In genomic region chr19:11480927-11481776, GRCh38 we compare ENCODE assay signal across 8 cellular contexts. TPM values are rescaled to one million over a fixed set of nuclear protein-coding genes. Genes with fewer than 3 reads are reported as not detected.
DNase-seq lines count a peak whose midpoint lies in the region; ATAC-seq, FAIRE-seq and TF ChIP-seq lines count a peak whose summit lies in the region.

TSS of gene ELAVL3 (minus strand) at chr19:11481046. CDS start at chr19:11480608, 438 bp downstream.

- TF ChIP-seq RAD21 in IMR-90 (IDR thresholded peaks at IDR 0.05; ENCODE audit: low read length): no peak

- TF ChIP-seq CTCF in IMR-90 (conservative IDR thresholded peaks at IDR 0.05; ENCODE audit: low read depth, low read length): no peak

- in situ Hi-C loops in IMR-90 (cut with MboI; ENCODE audit: low sequenced_read_pairs): no loop called here

- H4K8ac ChIP-seq in IMR-90 (ENCODE audit: low read depth in 2 of 2, low read length in 2 of 2): no peak within 1 kb of the TSS

- no peaks in the 10 kb centered on the region for H3K9me1 ChIP-seq in IMR-90 (ENCODE audit: insufficient read depth, low read length)

- peak within 1 kb of the TSS in 2 of 3 donors; percentile 36 to 48 for H3K27ac Mint-ChIP-seq in CD4-positive, CD25-positive, alpha-beta regulatory T cell
- H3K27ac Mint-ChIP-seq in activated T-cell treated with anti-CD3 and anti-CD28 coated beads, Interleukin-2, amount 50 U/mL, for 72 hours: no peak within 1 kb of the TSS

- H3K36me3 ChIP-seq in CD4-positive, CD25-positive, alpha-beta regulatory T cell (ENCODE audit: control insufficient read depth, insufficient read depth, low read length): no peaks in the 10 kb centered on the region
- 0 out of 2 replicates have a peak, but pooled peaks cover 2% of the 10 kb centered on the region for H3K36me3 ChIP-seq in IMR-90 (ENCODE audit: control insufficient read depth, insufficient read depth, low read length)

- POLR2A ChIA-PET in IMR-90 (lab: Charles Lee; ENCODE audit: unreplicated experiment): no interaction called here

- H3K4me3 ChIP-seq in CD4-positive, CD25-positive, alpha-beta regulatory T cell (ENCODE audit: low read depth, low read length): no peak within 1 kb of the TSS
- no peak within 1 kb of the TSS; the same call in 1 of the 2 replicates for H3K4me3 ChIP-seq in IMR-90 (ENCODE audit: insufficient read depth, low read depth, low read length)

- H3K4me2 ChIP-seq in IMR-90 (ENCODE audit: low read depth, low read length): peak within 1 kb of the TSS; percentile 43

- no peak within 1 kb of the TSS for H3K56ac ChIP-seq in IMR-90 (ENCODE audit: extremely low read depth, insufficient read depth, low read length)

- no peak within 1 kb of the TSS for H3K27ac ChIP-seq in CD4-positive, CD25-positive, alpha-beta regulatory T cell (ENCODE audit: insufficient read depth, low read length, poor library complexity, severe bottlenecking)
- no peak within 1 kb of the TSS for H3K27ac ChIP-seq in IMR-90 (ENCODE audit: insufficient read depth, low read length)

- no peak within 1 kb of the TSS for H2BK120ac ChIP-seq in IMR-90 (ENCODE audit: low read depth, low read length)

- H3K36me3 Mint-ChIP-seq in CD4-positive, CD25-positive, alpha-beta regulatory T cell: peaks cover 7% of the 10 kb centered on the region
- H3K36me3 Mint-ChIP-seq in activated T-cell treated with anti-CD3 and anti-CD28 coated beads, Interleukin-2, amount 50 U/mL, for 72 hours (ENCODE audit: insufficient read depth in 2 of 2): peaks cover 1% of the 10 kb centered on the region in 2 donors

- TF ChIP-seq POLR2A in IMR-90 (IDR thresholded peaks at IDR 0.05; ENCODE audit: low read depth, low read length): no peak

- BruUV-seq in IMR-90 (replicated peaks; lab: Mats Ljungman, UMichigan): no TSS peak

- no peak within 1 kb of the TSS for H2BK15ac ChIP-seq in IMR-90 (ENCODE audit: low read depth, low read length)

- H2AK5ac ChIP-seq in IMR-90 (ENCODE audit: low read depth, low read length): no peak within 1 kb of the TSS

- WGBS in IMR-90 (ENCODE audit: extremely low coverage in 2 of 2, insufficient read length in 1 of 2), 2 experiments: 16% methylated on average over 19 of the region's 52 CpGs; no CpG with 5 or more reads in 1 of the 2 experiments

- H3K18ac ChIP-seq in IMR-90 (ENCODE audit: low read depth, low read length): no peak within 1 kb of the TSS

- dilution Hi-C loops in IMR-90 (cut with HindIII; ENCODE audit: low sequenced_read_pairs, unreplicated experiment): no loop called here

- no peak within 1 kb of the TSS for H2BK20ac ChIP-seq in IMR-90 (ENCODE audit: low read depth, low read length)

- no peak for FAIRE-seq in GM19239 (lab: Jason Lieb, UNC)

- H3K9me3 ChIP-seq in CD4-positive, CD25-positive, alpha-beta regulatory T cell (ENCODE audit: control insufficient read depth in 2 of 2, low read length in 2 of 2): no peaks in the 10 kb centered on the region
- no peaks in the 10 kb centered on the region for H3K9me3 ChIP-seq in IMR-90 (ENCODE audit: control insufficient read depth, insufficient read depth, low read length)

- no peaks in the 10 kb centered on the region for H3K27me3 ChIP-seq in CD4-positive, CD25-positive, alpha-beta regulatory T cell (ENCODE audit: control insufficient read depth, insufficient read depth, low read length)
- H3K27me3 ChIP-seq in IMR-90 (ENCODE audit: control insufficient read depth, insufficient read depth, low read length): peaks cover 48% of the 10 kb centered on the region

- DNase-seq in CD4-positive, CD25-positive, alpha-beta regulatory T cell: no peak
- DNase-seq in IMR-90: no peak
- DNase-seq in activated T-cell treated with anti-CD3 and anti-CD28 coated beads, Interleukin-2, amount 50 U/mL, for 72 hours: peak in 1 of 2 donors; percentile 34
- peak; percentile 37 for DNase-seq in middle frontal gyrus (ENCODE audit: extremely low spot score, low spot score)
- no peak for DNase-seq in GM19239 (ENCODE audit: insufficient read length, low spot score)

- no peak within 1 kb of the TSS for H4K5ac ChIP-seq in IMR-90 (ENCODE audit: low read depth, low read length)

- no peak within 1 kb of the TSS for H3K14ac ChIP-seq in IMR-90 (replicated peaks; ENCODE audit: low read depth, low read length)

- intact Hi-C loops in IMR-90 (cut with micrococcal nuclease): loop anchor here (5.0 kb wide), 1 partner anchor 344 kb away; no protein-coding TSS in a partner anchor

- no peak within 1 kb of the TSS for H3K23ac ChIP-seq in IMR-90 (ENCODE audit: low read depth, low read length)

- H3K9me3 Mint-ChIP-seq in CD4-positive, CD25-positive, alpha-beta regulatory T cell: peaks cover 0 to 9% (median 0%) of the 10 kb centered on the region in 7 donors
- H3K9me3 Mint-ChIP-seq in activated T-cell treated with anti-CD3 and anti-CD28 coated beads, Interleukin-2, amount 50 U/mL, for 72 hours: no peaks in the 10 kb centered on the region

- no peaks in the 10 kb centered on the region for H4K20me1 ChIP-seq in IMR-90 (ENCODE audit: insufficient read depth, low read length)

- no peak for ATAC-seq in CD4-positive, CD25-positive, alpha-beta regulatory T cell (ENCODE audit: low read depth in 2 of 2)
- ATAC-seq in IMR-90 (ENCODE audit: low read depth) (no peak), GM19397 (IDR thresholded peaks at IDR 0.05; ENCODE audit: unreplicated experiment) (no peak), GM21576 (IDR thresholded peaks at IDR 0.05; ENCODE audit: unreplicated experiment) (no peak), GM18511 (IDR thresholded peaks at IDR 0.05; ENCODE audit: unreplicated experiment) (no peak)
- no peak for ATAC-seq in activated T-cell treated with anti-CD3 and anti-CD28 coated beads, Interleukin-2, amount 50 U/mL, for 72 hours (replicated peaks in 1 of 2)

- peaks cover 44% of the 10 kb centered on the region for H3K27me3 Mint-ChIP-seq in CD4-positive, CD25-positive, alpha-beta regulatory T cell
- H3K27me3 Mint-ChIP-seq in activated T-cell treated with anti-CD3 and anti-CD28 coated beads, Interleukin-2, amount 50 U/mL, for 72 hours (ENCODE audit: low read depth): peaks cover 24% of the 10 kb centered on the region

- H3K9ac ChIP-seq in IMR-90 (ENCODE audit: low read depth, low read length): no peak within 1 kb of the TSS

- CTCF ChIA-PET in IMR-90 (lab: Yijun Ruan, JAX): interaction anchor here (0.8 kb wide), 1 partner anchor 195 kb away, joined by 3 read pairs; no protein-coding TSS in a partner anchor

- H2BK5ac ChIP-seq in IMR-90 (ENCODE audit: low read depth, low read length, poor library complexity, severe bottlenecking): no peak within 1 kb of the TSS

- H3K4me3 Mint-ChIP-seq in CD4-positive, CD25-positive, alpha-beta regulatory T cell: peak within 1 kb of the TSS; percentile 41 to 92 (median 72)
- H3K4me3 Mint-ChIP-seq in activated T-cell treated with anti-CD3 and anti-CD28 coated beads, Interleukin-2, amount 50 U/mL, for 72 hours: peak within 1 kb of the TSS; percentile 84 to 91

- H2AFZ ChIP-seq in IMR-90 (replicated peaks; ENCODE audit: low read length, poor library complexity): peak within 1 kb of the TSS; percentile 81

- no peaks in the 10 kb centered on the region for H3K79me1 ChIP-seq in IMR-90 (ENCODE audit: low read depth in 1 of 2, low read length in 2 of 2)

- H3K4ac ChIP-seq in IMR-90 (ENCODE audit: low read depth, low read length): no peak within 1 kb of the TSS

- peak within 1 kb of the TSS; percentile 61 for H2AK9ac ChIP-seq in IMR-90 (replicated peaks; ENCODE audit: low read depth, low read length, poor library complexity)

- H4K91ac ChIP-seq in IMR-90 (ENCODE audit: insufficient read depth, low read depth, low read length): no peak within 1 kb of the TSS

- peaks cover 0 to 31% (median 13%) of the 10 kb centered on the region in 4 donors for H3K4me1 Mint-ChIP-seq in CD4-positive, CD25-positive, alpha-beta regulatory T cell
- H3K4me1 Mint-ChIP-seq in activated T-cell treated with anti-CD3 and anti-CD28 coated beads, Interleukin-2, amount 50 U/mL, for 72 hours (ENCODE audit: low read depth): peaks cover 25% of the 10 kb centered on the region

- H3K4me1 ChIP-seq in CD4-positive, CD25-positive, alpha-beta regulatory T cell (ENCODE audit: control insufficient read depth, insufficient read depth, low read length, poor library complexity, severe bottlenecking): peaks cover 40% of the 10 kb centered on the region
- H3K4me1 ChIP-seq in IMR-90 (ENCODE audit: control insufficient read depth, insufficient read depth, low read length): peaks cover 2% of the 10 kb centered on the region; the same call in 1 of the 2 replicates

TF ChIP-seq in IMR-90, 13 proteins besides CTCF, POLR2A, EP300 and RAD21 (continues in another document):
- TF ChIP-seq RFX5 (IDR thresholded peaks at IDR 0.05; ENCODE audit: low read depth, low read length) (no peak), MXI1 (IDR thresholded peaks at IDR 0.05; ENCODE audit: borderline replicate concordance, low read depth, low read length) (no peak), NFE2L2 (IDR thresholded peaks at IDR 0.05; ENCODE audit: low read depth, low read length) (no peak), RCOR1 (IDR thresholded peaks at IDR 0.05; ENCODE audit: insufficient replicate concordance, low read length) (no peak), FOS (IDR thresholded peaks at IDR 0.05; ENCODE audit: low read depth, low read length) (no peak), CEBPB (IDR thresholded peaks at IDR 0.05; ENCODE audit: low read depth, low read length) (no peak), ELK1 (IDR thresholded peaks at IDR 0.05; ENCODE audit: borderline replicate concordance, low read depth, low read length) (no peak)

RNA-seq across cellular contexts. Expression of gene ELAVL3, which starts in this region (rescaled TPM):
- total RNA-seq in CD4-positive, CD25-positive, alpha-beta regulatory T cell: not detected
- polyA plus RNA-seq in CD4-positive, CD25-positive, alpha-beta regulatory T cell: not detected
- total RNA-seq in IMR-90 (2012; rRNA removed): not detected in 2 replicates
- polyA plus RNA-seq in IMR-90 (2012; rRNA removed): not detected in 2 replicates
- polyA plus RNA-seq in IMR-90 (2012; cell fraction: cytosol; rRNA removed): not detected in 2 replicates
- polyA plus RNA-seq in IMR-90 (2012; cell fraction: nucleus; rRNA removed; ENCODE audit: low replicate concordance): 0.02 TPM in 2 replicates
- total RNA-seq in activated T-cell treated with anti-CD3 and anti-CD28 coated beads, Interleukin-2, amount 50 U/mL, for 72 hours: under 1 TPM in 1 of 2 donors, not detected in 1; 0.48 TPM
